15 cellular contexts compared by ENCODE assay signal in the genomic region with DNA sequence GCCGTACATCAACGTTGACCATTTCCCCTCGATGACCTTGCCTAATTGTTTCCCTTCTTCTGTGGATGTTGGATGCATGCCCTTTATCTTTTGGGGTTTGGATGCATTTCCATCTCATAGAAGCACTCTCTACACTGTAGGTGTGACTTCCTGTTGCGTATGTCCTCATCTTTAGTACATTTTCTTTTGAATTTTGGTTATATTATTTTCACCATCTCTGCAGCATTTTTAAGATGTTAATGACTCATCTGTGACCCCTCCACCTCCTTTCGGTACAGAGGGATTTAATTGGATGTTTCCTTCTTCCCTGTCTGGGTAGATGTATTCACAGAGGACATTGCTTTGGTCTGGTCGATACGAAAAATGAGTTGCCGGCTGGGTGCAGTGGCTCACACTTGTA.
DNase-seq lines count a peak whose midpoint lies in the region; TF ChIP-seq lines count a peak whose summit lies in the region.
"Had no signal": no experiment of that assay in that cellular context is flagged by ENCODE, and none has a peak within 500 bp of the region (broad histone marks: within the 10 kb centered on the region; RNA-seq: fewer than 3 reads in every experiment).

No MANE protein-coding gene starts in this region.

- H3K27me3 Mint-ChIP-seq in brain (no peaks in the 10 kb centered on the region), immature natural killer cell (ENCODE audit: low read depth in 3 of 3) (peaks cover 4 to 5% (median 4%) of the 10 kb centered on the region in 3 donors)
- H3K27me3 Mint-ChIP-seq: CD4-positive, CD25-positive, alpha-beta regulatory T cell; IgD-negative memory B cell had no signal

- H3K4me3 Mint-ChIP-seq in brain (no peak overlapping the region), immature natural killer cell (peak overlapping the region; percentile 0 to 63 (median 21))
- H3K4me3 Mint-ChIP-seq: CD4-positive, CD25-positive, alpha-beta regulatory T cell; IgD-negative memory B cell had no signal

- H3K4me1 Mint-ChIP-seq in brain (peaks cover 43% of the 10 kb centered on the region), immature natural killer cell (peaks cover 60 to 70% of the 10 kb centered on the region in 2 donors)
- H3K4me1 Mint-ChIP-seq: IgD-negative memory B cell had no signal

- H3K9me3 ChIP-seq in hepatocyte (ENCODE audit: low read depth): no peaks in the 10 kb centered on the region
- H3K9me3 ChIP-seq: BE2C, Caco-2, HAP-1 had no signal

- no peaks in the 10 kb centered on the region for H3K4me1 ChIP-seq in hepatocyte (ENCODE audit: insufficient read depth)
- H3K4me1 ChIP-seq: BE2C, Caco-2, HAP-1 had no signal

- no peaks in the 10 kb centered on the region for H3K27me3 ChIP-seq in hepatocyte
- H3K27me3 ChIP-seq: BE2C had no signal

- no peak overlapping the region for H3K4me2 ChIP-seq in hepatocyte

- H3K27ac ChIP-seq in hepatocyte: no peak overlapping the region

- H4K20me1 ChIP-seq in hepatocyte (ENCODE audit: insufficient read depth, poor library complexity, severe bottlenecking): no peaks in the 10 kb centered on the region

- H3K9me2 ChIP-seq in hepatocyte (replicated peaks; ENCODE audit: insufficient read depth): no peaks in the 10 kb centered on the region

- peaks cover 53% of the 10 kb centered on the region for H3K36me3 Mint-ChIP-seq in brain
- peaks cover 4 to 14% (median 5%) of the 10 kb centered on the region in 3 donors for H3K36me3 Mint-ChIP-seq in immature natural killer cell
- H3K36me3 Mint-ChIP-seq: IgD-negative memory B cell had no signal

- H2AFZ ChIP-seq in hepatocyte: no peak overlapping the region

- H3K36me3 ChIP-seq in hepatocyte (replicated peaks; ENCODE audit: insufficient read depth, low read depth): no peaks in the 10 kb centered on the region
- H3K36me3 ChIP-seq: BE2C, HAP-1 had no signal

- WGBS in hepatocyte (ENCODE audit: low lambda C conversion rate, missing lambda C conversion rate): 97% methylated on average over 8 of the region's 8 CpGs

- peaks cover 6 to 27% (median 8%) of the 10 kb centered on the region in 5 experiments for H3K9me3 Mint-ChIP-seq in brain
- H3K9me3 Mint-ChIP-seq in immature natural killer cell: no peaks in the 10 kb centered on the region

- TF ChIP-seq CTCF in brain (conservative IDR thresholded peaks at IDR 0.05) (no peak), hepatocyte (IDR thresholded peaks at IDR 0.05; ENCODE audit: poor library complexity) (no peak)

- H3K27ac Mint-ChIP-seq in brain: peak overlapping the region in 3 of 5 experiments; percentile 11 to 66 (median 28)
- peak overlapping the region; percentile 79 to 93 (median 86) for H3K27ac Mint-ChIP-seq in immature natural killer cell
- H3K27ac Mint-ChIP-seq: CD4-positive, CD25-positive, alpha-beta regulatory T cell; IgD-negative memory B cell had no signal

- H3K79me2 ChIP-seq in hepatocyte: no peaks in the 10 kb centered on the region

- peak; percentile 11 for DNase-seq in EH (ENCODE audit: low read depth)
- peak; percentile 47 to 64 (median 55) for DNase-seq in immature natural killer cell
- DNase-seq in dermis blood vessel endothelial cell: no peak
- DNase-seq in kidney glomerular epithelial cell (lab: John Stamatoyannopoulos, UW): no peak
- DNase-seq in hepatocyte (ENCODE audit: low spot score): no peak
- DNase-seq: BE2C; C1 segment of cervical spinal cord; Caco-2; CD4-positive, CD25-positive, alpha-beta regulatory T cell; DMS153; DMS79; GF-D8 had no signal

- H3K4me3 ChIP-seq in hepatocyte: no peak overlapping the region
- H3K4me3 ChIP-seq: HAP-1 had no signal

Comparison
In these comparisons a context has a peak if more than half of its experiments do, and no peak if none do; other contexts are left out.
1. DNase-seq: peak in EH (single experiment) and immature natural killer cell (3 of 3); none in dermis blood vessel endothelial cell (single experiment), kidney glomerular epithelial cell (single experiment) and hepatocyte (single experiment).
2. H3K4me3 Mint-ChIP-seq: peak in immature natural killer cell (5 of 5); none in brain (0 of 5).